13 cellular contexts compared by ENCODE assay signal in genomic region chrX:22032084-22032483, GRCh38.
"Had no signal": no experiment of that assay in that cellular context is flagged by ENCODE, and none has a peak within 500 bp of the region (broad histone marks: within the 10 kb centered on the region; RNA-seq: fewer than 3 reads in every experiment).

PHEX (plus strand) TSS chrX:22032325; CDS start chrX:22033006, 681 bp downstream.

- H3K9ac ChIP-seq: parathyroid adenoma had no signal

- H3K27ac Mint-ChIP-seq: activated naive CD4-positive, alpha-beta T cell treated with anti-CD3 and anti-CD28 coated beads, Interleukin-2, amount 10 ng/mL, durations not matched to agents 7 days and 5 days; T-helper 1 cell treated with Interleukin-12 subunit alpha and Interleukin-12 subunit beta and Interleukin-4 antibody, amounts not matched to agents 30 μg/mL and 1 μg/mL, for 36 hours; WTC11 had no signal

- H3K27me3 ChIP-seq: colonic mucosa, transverse colon had no signal

- H3K4me1 Mint-ChIP-seq: activated naive CD4-positive, alpha-beta T cell treated with anti-CD3 and anti-CD28 coated beads, Interleukin-2, amount 10 ng/mL, durations not matched to agents 7 days and 5 days had no signal

- H3K4me3 ChIP-seq: colonic mucosa, left ventricle myocardium inferior, transverse colon had no signal

- H3K4me1 ChIP-seq: colonic mucosa, left ventricle myocardium inferior, parathyroid adenoma, transverse colon had no signal

- H2AFZ ChIP-seq: parathyroid adenoma had no signal

- H3K27me3 Mint-ChIP-seq: activated naive CD4-positive, alpha-beta T cell treated with anti-CD3 and anti-CD28 coated beads, Interleukin-2, amount 10 ng/mL, durations not matched to agents 7 days and 5 days had no signal

- H3K79me2 ChIP-seq: parathyroid adenoma had no signal

- ATAC-seq: WTC11 had no signal

- H3K9me3 Mint-ChIP-seq: activated naive CD4-positive, alpha-beta T cell treated with anti-CD3 and anti-CD28 coated beads, Interleukin-2, amount 10 ng/mL, durations not matched to agents 7 days and 5 days; T-helper 1 cell treated with Interleukin-12 subunit alpha and Interleukin-12 subunit beta and Interleukin-4 antibody, amounts not matched to agents 30 μg/mL and 1 μg/mL, for 36 hours had no signal

- H3K9me3 ChIP-seq: colonic mucosa, left ventricle myocardium inferior, transverse colon had no signal

- H3K27ac ChIP-seq: colonic mucosa, left ventricle myocardium inferior, parathyroid adenoma, transverse colon had no signal

- DNase-seq: activated CD8-positive, alpha-beta memory T cell treated with anti-CD3 and anti-CD28 coated beads, Interleukin-2, amount 50 U/mL, for 4 hours; activated naive CD4-positive, alpha-beta T cell treated with anti-CD3 and anti-CD28 coated beads, Interleukin-2, amount 10 ng/mL, durations not matched to agents 7 days and 5 days; caudate nucleus; colonic mucosa; effector CD4-positive, alpha-beta T cell; kidney; left ventricle myocardium inferior; mesenchymal stem cell; transverse colon had no signal

- H3K36me3 ChIP-seq: colonic mucosa, left ventricle myocardium inferior, transverse colon had no signal

- H3K4me3 Mint-ChIP-seq: activated naive CD4-positive, alpha-beta T cell treated with anti-CD3 and anti-CD28 coated beads, Interleukin-2, amount 10 ng/mL, durations not matched to agents 7 days and 5 days; T-helper 1 cell treated with Interleukin-12 subunit alpha and Interleukin-12 subunit beta and Interleukin-4 antibody, amounts not matched to agents 30 μg/mL and 1 μg/mL, for 36 hours; WTC11 had no signal

- H3K36me3 Mint-ChIP-seq: activated naive CD4-positive, alpha-beta T cell treated with anti-CD3 and anti-CD28 coated beads, Interleukin-2, amount 10 ng/mL, durations not matched to agents 7 days and 5 days; WTC11 had no signal

- FAIRE-seq: frontal cortex, kidney had no signal
